In the genomic region with DNA sequence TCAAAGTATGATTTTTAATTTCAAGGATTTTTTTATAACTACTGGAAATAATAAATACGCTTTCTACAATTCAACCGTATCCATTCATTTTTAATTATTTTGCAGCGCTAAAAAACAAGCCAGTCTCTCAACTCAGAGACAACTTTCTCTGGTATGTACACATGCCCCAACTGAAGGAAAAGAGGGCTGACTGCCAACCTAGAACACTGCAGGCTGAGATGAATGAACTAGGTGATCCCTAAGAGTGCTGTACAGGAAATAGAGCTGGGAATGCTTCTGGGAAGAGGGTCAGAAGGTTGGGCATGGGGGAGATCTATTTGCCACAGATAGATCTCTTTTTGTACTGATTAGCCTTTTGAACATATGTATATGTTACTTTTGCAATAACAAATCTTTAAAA, we compare ENCODE assay signal across 30 cellular contexts.
"Had no signal": no experiment of that assay in that cellular context is flagged by ENCODE, and none has a peak within 500 bp of the region (broad histone marks: within the 10 kb centered on the region; RNA-seq: fewer than 3 reads in every experiment).

No MANE protein-coding gene starts in this region.

- H3K27me3 ChIP-seq: adrenal gland, SJCRH30 had no signal

- H3K36me3 ChIP-seq: adrenal gland, SJCRH30 had no signal

- H2AFZ ChIP-seq: PC-9 had no signal

- DNase-seq: activated CD4-positive, alpha-beta T cell treated with anti-CD3 and anti-CD28 coated beads, Interleukin-2, amount 10 ng/mL, durations not matched to agents 24 days and 14 days; activated CD4-positive, alpha-beta T cell treated with anti-CD3 and anti-CD28 coated beads, Interleukin-2, amount 50 U/mL, for 48 hours; activated CD8-positive, alpha-beta T cell treated with anti-CD3 and anti-CD28 coated beads, Interleukin-2, amount 10 ng/mL, durations not matched to agents 7 days and 5 days; activated gamma-delta T cell; activated naive CD4-positive, alpha-beta T cell treated with anti-CD3 and anti-CD28 coated beads for 36 hours; activated T-cell treated with anti-CD3 and anti-CD28 coated beads, Interleukin-2, amount 50 U/mL, for 24 hours; adrenal gland; central memory CD4-positive, alpha-beta T cell; Kasumi-1; KG1; MM.1S; MV-4-11; NCI-H1092; NCI-H1436 treated with DMSO at 0.1 percent for 48 hours; NCI-H1694 treated with DMSO at 0.1 percent for 48 hours; NCI-H2029; NCI-H510A; NCI-H526; NCI-H748 treated with DMSO at 0.1 percent for 48 hours; NK-92 treated with Interleukin-12 subunit alpha and Interleukin-12 subunit beta, amount 100 ng/mL, for 24 hours; PC-9; SHP77; SJCRH30 had no signal

- H3K9me3 ChIP-seq: adrenal gland, SJCRH30 had no signal

- H3K27ac Mint-ChIP-seq: activated CD4-positive, alpha-beta T cell treated with anti-CD3 and anti-CD28 coated beads, Interleukin-2, amount 10 ng/mL, durations not matched to agents 24 days and 14 days; activated CD8-positive, alpha-beta T cell treated with anti-CD3 and anti-CD28 coated beads, Interleukin-2, amount 10 ng/mL, durations not matched to agents 7 days and 5 days; activated naive CD4-positive, alpha-beta T cell treated with anti-CD3 and anti-CD28 coated beads for 36 hours; activated naive CD4-positive, alpha-beta T cell treated with anti-CD3 and anti-CD28 coated beads, Interleukin-2, amount 50 U/mL, for 72 hours; activated T-cell treated with anti-CD3 and anti-CD28 coated beads, Interleukin-2, amount 50 U/mL, for 24 hours; activated T-helper 2 cell treated with anti-CD3 and anti-CD28 coated beads, Interferon-gamma antibody, Interleukin-2, Interleukin-4, amounts not matched to agents 10 μg/mL and 5 μg/mL and 100 μg/mL, durations not matched to agents 14 hours and 24 hours and 36 hours had no signal

- H3K36me3 Mint-ChIP-seq: brain had no signal

- H3K4me3 Mint-ChIP-seq: activated CD4-positive, alpha-beta T cell treated with anti-CD3 and anti-CD28 coated beads, Interleukin-2, amount 10 ng/mL, durations not matched to agents 24 days and 14 days; activated CD8-positive, alpha-beta T cell treated with anti-CD3 and anti-CD28 coated beads, Interleukin-2, amount 10 ng/mL, durations not matched to agents 7 days and 5 days; activated naive CD4-positive, alpha-beta T cell treated with anti-CD3 and anti-CD28 coated beads for 36 hours; activated T-cell treated with anti-CD3 and anti-CD28 coated beads, Interleukin-2, amount 50 U/mL, for 24 hours; brain had no signal

- ATAC-seq: activated CD8-positive, alpha-beta T cell treated with anti-CD3 and anti-CD28 coated beads, Interleukin-2, amount 10 ng/mL, durations not matched to agents 7 days and 5 days; activated naive CD4-positive, alpha-beta T cell treated with anti-CD3 and anti-CD28 coated beads, Interleukin-2, amount 50 U/mL, for 72 hours had no signal

- H3K4me1 Mint-ChIP-seq: activated CD4-positive, alpha-beta T cell treated with anti-CD3 and anti-CD28 coated beads, Interleukin-2, amount 10 ng/mL, durations not matched to agents 24 days and 14 days; brain had no signal

- H3K27ac ChIP-seq: adrenal gland, PC-9, SJCRH30, SK-N-MC had no signal

- H3K4me3 ChIP-seq: adrenal gland, PC-9, SJCRH30, SK-N-MC had no signal

- H3K4me1 ChIP-seq: adrenal gland, SJCRH30 had no signal

- H3K4me2 ChIP-seq: PC-9 had no signal

- H3K27me3 Mint-ChIP-seq: activated CD4-positive, alpha-beta T cell treated with anti-CD3 and anti-CD28 coated beads, Interleukin-2, amount 10 ng/mL, durations not matched to agents 24 days and 14 days; activated T-cell treated with anti-CD3 and anti-CD28 coated beads, Interleukin-2, amount 50 U/mL, for 24 hours; brain had no signal

- FAIRE-seq: astrocyte, RCC 7860, TTC549 had no signal
